8 cellular contexts compared by ENCODE assay signal in genomic region chr14:102917469-102918211, GRCh38. TPM values are rescaled to one million over a fixed set of nuclear protein-coding genes. Genes with fewer than 3 reads are reported as not detected.
A peak's percentile ranks its signal among the peaks of the same experiment; 100 is the strongest.
DNase-seq lines count a peak whose midpoint lies in the region; ATAC-seq, FAIRE-seq and TF ChIP-seq lines count a peak whose summit lies in the region.

No MANE protein-coding gene starts in this region.

- H3K27ac Mint-ChIP-seq in CD8-positive, alpha-beta memory T cell: peak overlapping the region in 4 of 8 donors; percentile 2 to 54 (median 28)

- TF ChIP-seq RAD21 in K562 (CRISPR knock-in tag; conservative IDR thresholded peaks at IDR 0.05 in 1 of 2, IDR thresholded peaks at IDR 0.05 in 1 of 2): peak; percentile 48 to 82

- H2AFZ ChIP-seq in K562 (ENCODE audit: low read depth, low read length): no peak overlapping the region

- CTCF ChIA-PET in CD8-positive, alpha-beta memory T cell (lab: Charles Lee): interaction anchor here (1.0 kb wide), 1 partner anchor 223 kb away, joined by 6 read pairs; no protein-coding TSS in a partner anchor
- CTCF ChIA-PET in K562 (lab: Yijun Ruan, JAX; ENCODE audit: low intra/inter-chr PET ratio): interaction anchor here (0.5 to 1.7 kb wide), 2 partner anchors 152 to 223 kb away, joined by 3 to 8 read pairs; no protein-coding TSS in a partner anchor

- TF ChIP-seq EP300 in K562 (IDR thresholded peaks at IDR 0.05; ENCODE audit: low read length): no peak

- ATAC-seq in K562: peak; percentile 72
- no peak for ATAC-seq in HG03097 (IDR thresholded peaks at IDR 0.05; ENCODE audit: low FRiP score, unreplicated experiment)
- ATAC-seq in GM21825 (IDR thresholded peaks at IDR 0.05; ENCODE audit: unreplicated experiment): no peak

- no peaks in the 10 kb centered on the region for H3K9me3 Mint-ChIP-seq in CD8-positive, alpha-beta memory T cell

- H3K27ac ChIP-seq in CD8-positive, alpha-beta memory T cell (ENCODE audit: low read depth, low read length): no peak overlapping the region
- no peak overlapping the region for H3K27ac ChIP-seq in K562 (ENCODE audit: extremely low read depth, low read depth, low read length)

- no peaks in the 10 kb centered on the region for H3K9me3 ChIP-seq in CD8-positive, alpha-beta memory T cell (ENCODE audit: low read length)
- H3K9me3 ChIP-seq in K562 (replicated peaks; ENCODE audit: control insufficient read depth, insufficient read depth, low read depth, low read length): no peaks in the 10 kb centered on the region

- BruUV-seq in K562 (replicated peaks; lab: Mats Ljungman, UMichigan): no TSS peak

- no peaks in the 10 kb centered on the region for H3K27me3 ChIP-seq in CD8-positive, alpha-beta memory T cell (ENCODE audit: insufficient read depth, low read length, poor library complexity, severe bottlenecking)
- H3K27me3 ChIP-seq in K562 (ENCODE audit: control insufficient read depth in 2 of 2, insufficient read depth in 2 of 2, low read length in 2 of 2) (peaks cover 0 to 8% of the 10 kb centered on the region in 2 experiments; a peak in 1 of 5 replicates), kidney epithelial cell (ENCODE audit: control insufficient read depth, insufficient read depth, low read length) (peaks cover 8% of the 10 kb centered on the region)

- H3K36me3 Mint-ChIP-seq in CD8-positive, alpha-beta memory T cell: no peaks in the 10 kb centered on the region

- no peaks in the 10 kb centered on the region for H3K36me3 ChIP-seq in CD8-positive, alpha-beta memory T cell (ENCODE audit: insufficient read depth, low read length)
- H3K36me3 ChIP-seq in K562 (ENCODE audit: control insufficient read depth, insufficient read depth, low read length): no peaks in the 10 kb centered on the region
- H3K36me3 ChIP-seq in kidney epithelial cell (ENCODE audit: control insufficient read depth, insufficient read depth, low read length): no peaks in the 10 kb centered on the region

- no peak overlapping the region for H3K9ac ChIP-seq in K562 (ENCODE audit: insufficient read depth in 1 of 2, low read depth in 2 of 2, low read length in 2 of 2)

- peak overlapping the region; percentile 25; the same call in 1 of the 2 replicates for H3K4me2 ChIP-seq in K562 (ENCODE audit: insufficient read depth, low read length)

- TF ChIP-seq CTCF in HFF-Myc (IDR thresholded peaks at IDR 0.05; ENCODE audit: low read depth, low read length, missing control alignments) (peak; percentile 70), K562 (IDR thresholded peaks at IDR 0.05 in 2 of 3, conservative IDR thresholded peaks at IDR 0.05 in 1 of 3; ENCODE audit: insufficient read depth in 2 of 3, low read depth in 1 of 3, low read length in 3 of 3) (peak; percentile 68 to 81 (median 69)), kidney epithelial cell (IDR thresholded peaks at IDR 0.05; ENCODE audit: insufficient read depth, low read length, poor library complexity, severe bottlenecking) (peak; percentile 74)

- FAIRE-seq in K562 (lab: Jason Lieb, UNC): no peak

- no peak overlapping the region for H3K4me3 Mint-ChIP-seq in CD8-positive, alpha-beta memory T cell

- in situ Hi-C loops in K562 (cut with MboI): loop anchor here (10.0 to 25.0 kb wide), 2 partner anchors 405 to 483 kb away; partner anchors contain the start of gene ANKRD9

- no peaks in the 10 kb centered on the region for H3K4me1 ChIP-seq in CD8-positive, alpha-beta memory T cell (ENCODE audit: insufficient read depth, low read length)
- peaks cover 0 to 16% of the 10 kb centered on the region in 2 experiments; a peak in 2 of 5 replicates for H3K4me1 ChIP-seq in K562 (replicated peaks in 1 of 2; ENCODE audit: control insufficient read depth in 2 of 2, insufficient read depth in 2 of 2, low read length in 2 of 2)

- intact Hi-C loops in K562 (cut with micrococcal nuclease): loop anchor here (2.0 to 5.0 kb wide), 4 partner anchors 143 to 480 kb away; no protein-coding TSS in a partner anchor

- no peaks in the 10 kb centered on the region for H3K9me1 ChIP-seq in K562 (ENCODE audit: control insufficient read depth, insufficient read depth, low read length)

- WGBS in K562 (ENCODE audit: insufficient coverage, low coverage, missing lambda C conversion rate): 22% methylated on average over 8 of the region's 12 CpGs

- peak; percentile 30 to 75 (median 55) for DNase-seq in CD8-positive, alpha-beta memory T cell
- DNase-seq in HFF-Myc (ENCODE audit: extremely low read depth, low read depth) (no peak), T-helper 9 cell (peak; percentile 46), K562 (ENCODE audit: extremely low read depth in 1 of 4, low spot score in 3 of 4) (peak; percentile 55 to 72 (median 58)), kidney epithelial cell (ENCODE audit: low read depth) (no peak)
- DNase-seq in stimulated activated CD8-positive, alpha-beta memory T cell treated with anti-CD3 and anti-CD28 coated beads, Interleukin-12 subunit alpha, Interleukin-12 subunit beta, amount 100 ng/mL, for 4 hours (ENCODE audit: low read depth): peak; percentile 29

- no peak overlapping the region for H3K4me3 ChIP-seq in CD8-positive, alpha-beta memory T cell (ENCODE audit: low read length)
- H3K4me3 ChIP-seq in HFF-Myc (replicated peaks; ENCODE audit: low read depth, low read length): no peak overlapping the region
- no peak overlapping the region for H3K4me3 ChIP-seq in K562
- no peak overlapping the region for H3K4me3 ChIP-seq in kidney epithelial cell (ENCODE audit: low read depth, low read length)

- H3K79me2 ChIP-seq in K562 (ENCODE audit: control insufficient read depth, insufficient read depth, low read length): no peaks in the 10 kb centered on the region

- no peaks in the 10 kb centered on the region; the same call in 1 of the 2 replicates for H4K20me1 ChIP-seq in K562 (replicated peaks; ENCODE audit: control insufficient read depth, insufficient read depth, low read length)

- H3K4me1 Mint-ChIP-seq in CD8-positive, alpha-beta memory T cell: no peaks in the 10 kb centered on the region

- POLR2A ChIA-PET in CD8-positive, alpha-beta memory T cell (lab: Charles Lee): no interaction called here
- POLR2A ChIA-PET in K562 (lab: Yijun Ruan, JAX): interaction anchor here (0.8 kb wide), 1 partner anchor 694 kb away, joined by 3 read pairs; no protein-coding TSS in a partner anchor

- TF ChIP-seq POLR2A in K562 (conservative IDR thresholded peaks at IDR 0.05): no peak

- no peaks in the 10 kb centered on the region for H3K27me3 Mint-ChIP-seq in CD8-positive, alpha-beta memory T cell

TF ChIP-seq in K562, 482 proteins besides CTCF, POLR2A, EP300 and RAD21 (continues in another document):
- 0 out of 2 replicates have a peak, but pooled peaks have one; percentile 22 for TF ChIP-seq RB1 (IDR thresholded peaks at IDR 0.05; ENCODE audit: low read depth)
- peak; percentile 51; the same call in 1 of the 2 replicates for TF ChIP-seq STAG1 (CRISPR knock-in tag; IDR thresholded peaks at IDR 0.05; ENCODE audit: borderline replicate concordance)
- peak; percentile 76 for TF ChIP-seq SMC3 (conservative IDR thresholded peaks at IDR 0.05; ENCODE audit: insufficient read depth, low read depth, low read length)
- TF ChIP-seq, protein P1, sequence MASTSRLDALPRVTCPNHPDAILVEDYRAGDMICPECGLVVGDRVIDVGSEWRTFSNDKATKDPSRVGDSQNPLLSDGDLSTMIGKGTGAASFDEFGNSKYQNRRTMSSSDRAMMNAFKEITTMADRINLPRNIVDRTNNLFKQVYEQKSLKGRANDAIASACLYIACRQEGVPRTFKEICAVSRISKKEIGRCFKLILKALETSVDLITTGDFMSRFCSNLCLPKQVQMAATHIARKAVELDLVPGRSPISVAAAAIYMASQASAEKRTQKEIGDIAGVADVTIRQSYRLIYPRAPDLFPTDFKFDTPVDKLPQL (IDR thresholded peaks at IDR 0.05; ENCODE audit: extremely low read depth, insufficient read length): no peak
- TF ChIP-seq ID3 (CRISPR knock-in tag; IDR thresholded peaks at IDR 0.05): no peak
- no peak for TF ChIP-seq ID3 (tag; IDR thresholded peaks at IDR 0.05)
- TF ChIP-seq ETV1 (tag; conservative IDR thresholded peaks at IDR 0.05; ENCODE audit: low read depth): 0 out of 2 replicates have a peak, but pooled peaks have one; percentile 36

RNA-seq across cellular contexts. Expression of gene AMN, which starts 4.8 kb away (rescaled TPM):
- total RNA-seq in CD8-positive, alpha-beta memory T cell: under 1 TPM; 0.66 to 0.75 TPM
- polyA plus RNA-seq in CD8-positive, alpha-beta memory T cell: 1.6 TPM
- total RNA-seq in K562 (2011; cell fraction: chromatin; rRNA removed; ENCODE audit: low replicate concordance): 0.49 TPM in 1 of 2 replicates, not detected in the other
- total RNA-seq in K562 (2011; cell fraction: nucleolus; rRNA removed): 0.13 and 0.17 TPM in 2 replicates
- 0.22 TPM in 1 of 2 replicates, not detected in the other for total RNA-seq in K562 (2011; cell fraction: nucleoplasm; rRNA removed)
- total RNA-seq in K562 (2014; rRNA removed) (0.04 and 0.14 TPM in 2 replicates), K562 (2014; rRNA removed; fragmentation: Illumina TruSeq; extraction: Trizol) (not detected in 2 replicates), K562 (2015; rRNA removed; fragmentation: Illumina TruSeq; extraction: Trizol) (not detected in 2 replicates), K562 (2021) (0.04 and 0.09 TPM in 2 replicates), kidney epithelial cell (0.54 and 1.2 TPM in 2 replicates)
- polyA plus RNA-seq in K562 (2011; rRNA removed) (not detected in 2 replicates), K562 (2014; fragmentation: Illumina TruSeq; extraction: Trizol) (not detected in 2 replicates), K562 (2014; fragmentation: Nextera tagmentation; extraction: Ambion mirVana) (not detected), K562 (2014; rRNA removed) (not detected in 2 replicates)
- polyA plus RNA-seq in K562 (2011; cell fraction: cytosol; rRNA removed): 0.03 TPM in 1 of 2 replicates, not detected in the other
- 0.20 and 0.27 TPM in 2 replicates for polyA plus RNA-seq in K562 (2011; cell fraction: nucleus; rRNA removed)
- polyA plus RNA-seq in K562 (2012): 0.03 and 0.14 TPM in 2 replicates
- not detected in 2 replicates for polyA minus RNA-seq in K562 (2011; rRNA and poly(A)+ RNA removed)
- polyA minus RNA-seq in K562 (2011; cell fraction: cytosol; rRNA and poly(A)+ RNA removed): not detected in 2 replicates
- polyA minus RNA-seq in K562 (2011; cell fraction: nucleus; rRNA and poly(A)+ RNA removed): 0.11 and 0.13 TPM in 2 replicates

Comparison
In these comparisons a context has a peak if more than half of its experiments do, and no peak if none do; other contexts are left out.
1. DNase-seq: peak in CD8-positive, alpha-beta memory T cell (5 of 5), T-helper 9 cell (single experiment), K562 (4 of 4) and stimulated activated CD8-positive, alpha-beta memory T cell treated with anti-CD3 and anti-CD28 coated beads, Interleukin-12 subunit alpha, Interleukin-12 subunit beta, amount 100 ng/mL, for 4 hours (single experiment); none in HFF-Myc (single experiment) and kidney epithelial cell (single experiment).
2. Peak in every context shown above with its lines, with median percentiles within 50 percentile points of each other: CTCF ChIP-seq.